ENCODE assay signal across 8 cellular contexts in genomic region chr11:20112291-20113146, GRCh38. TPM values are rescaled to one million over a fixed set of nuclear protein-coding genes. Genes with fewer than 3 reads are reported as not detected.
A peak's percentile ranks its signal among the peaks of the same experiment; 100 is the strongest.
DNase-seq lines count a peak whose midpoint lies in the region; ATAC-seq and TF ChIP-seq lines count a peak whose summit lies in the region.

No MANE protein-coding gene starts in this region.

- no peaks in the 10 kb centered on the region for H3K27me3 Mint-ChIP-seq in progenitor cell of endocrine pancreas

- H3K27ac ChIP-seq in right lobe of liver, result no peak overlapping the region
- H3K27ac ChIP-seq in upper lobe of left lung, result peak overlapping the region; percentile 2 to 72 (median 50)

- ATAC-seq in right lobe of liver (peak; percentile 56 to 88 (median 74)), upper lobe of left lung (ENCODE audit: low FRiP score in 2 of 2) (peak; percentile 78 to 95)

- 61% methylated on average over 7 of the region's 15 CpGs for WGBS in right lobe of liver (ENCODE audit: insufficient coverage, low coverage, low lambda C conversion rate, missing lambda C conversion rate)
- WGBS in upper lobe of left lung, 2 donors, result 69 to 80% methylated on average over 8 to 15 of the region's 15 CpGs

- H3K4me1 ChIP-seq in right lobe of liver, result no peaks in the 10 kb centered on the region
- peaks cover 0 to 7% (median 3%) of the 10 kb centered on the region in 4 donors for H3K4me1 ChIP-seq in upper lobe of left lung

- DNase-seq in EH (ENCODE audit: low read depth) (peak; percentile 96), NCI-H69 (lab: John Stamatoyannopoulos, UW) (peak; percentile 94), choroid plexus epithelial cell (ENCODE audit: low read depth) (peak; percentile 98), right lobe of liver (peak in 2 of 3 donors; percentile 62 to 77), upper lobe of left lung (peak in 1 of 2 donors; percentile 64), NCI-H1436 (lab: John Stamatoyannopoulos, UW) (no peak), progenitor cell of endocrine pancreas (ENCODE audit: low spot score, unreplicated experiment) (no peak)
- DNase-seq in stimulated activated CD4-positive, alpha-beta T cell treated with anti-CD3 and anti-CD28 coated beads, Interleukin-4, amount 100 ng/mL, for 4 hours, result no peak

- no peak for TF ChIP-seq EP300 in upper lobe of left lung (IDR thresholded peaks at IDR 0.05)

- H3K9me3 ChIP-seq in right lobe of liver, result no peaks in the 10 kb centered on the region
- H3K9me3 ChIP-seq in upper lobe of left lung, result no peaks in the 10 kb centered on the region

- no peak overlapping the region for H3K27ac Mint-ChIP-seq in progenitor cell of endocrine pancreas

- intact Hi-C loops in right lobe of liver (cut with DNase I), result no loop called here

- TF ChIP-seq CTCF in choroid plexus epithelial cell (conservative IDR thresholded peaks at IDR 0.05; ENCODE audit: low read depth, low read length) (no peak), right lobe of liver (IDR thresholded peaks at IDR 0.05) (no peak), upper lobe of left lung (IDR thresholded peaks at IDR 0.05) (no peak), progenitor cell of endocrine pancreas (IDR thresholded peaks at IDR 0.05; ENCODE audit: unreplicated experiment) (no peak)

- H3K36me3 Mint-ChIP-seq in progenitor cell of endocrine pancreas (ENCODE audit: insufficient read depth), result peaks cover 21% of the 10 kb centered on the region

- peak overlapping the region; percentile 33 for H3K4me3 ChIP-seq in choroid plexus epithelial cell (ENCODE audit: low read depth, low read length)
- no peak overlapping the region for H3K4me3 ChIP-seq in right lobe of liver
- no peak overlapping the region for H3K4me3 ChIP-seq in upper lobe of left lung

- TF ChIP-seq POLR2A in right lobe of liver (IDR thresholded peaks at IDR 0.05) (no peak), upper lobe of left lung (IDR thresholded peaks at IDR 0.05) (no peak)

- no peak overlapping the region for H3K4me3 Mint-ChIP-seq in progenitor cell of endocrine pancreas (ENCODE audit: low read depth)

- peaks cover 0 to 40% (median 19%) of the 10 kb centered on the region in 4 donors for H3K36me3 ChIP-seq in right lobe of liver
- peaks cover 2 to 46% (median 7%) of the 10 kb centered on the region in 4 donors for H3K36me3 ChIP-seq in upper lobe of left lung

- no peaks in the 10 kb centered on the region for H3K4me1 Mint-ChIP-seq in progenitor cell of endocrine pancreas (ENCODE audit: low read depth)

- H3K9me3 Mint-ChIP-seq in progenitor cell of endocrine pancreas (ENCODE audit: low read depth), result no peaks in the 10 kb centered on the region

- no peaks in the 10 kb centered on the region for H3K27me3 ChIP-seq in right lobe of liver
- no peaks in the 10 kb centered on the region for H3K27me3 ChIP-seq in upper lobe of left lung

RNA-seq across cellular contexts. Expression of gene DBX1, which starts 47.8 kb away (rescaled TPM):
- total RNA-seq in right lobe of liver (not detected), upper lobe of left lung (not detected), progenitor cell of endocrine pancreas (not detected in 2 replicates)

Comparison
In these comparisons a context has a peak if more than half of its experiments do, and no peak if none do; other contexts are left out.
1. DNase-seq: peak in EH (single experiment), NCI-H69 (single experiment), choroid plexus epithelial cell (single experiment) and right lobe of liver (2 of 3); none in NCI-H1436 (single experiment), stimulated activated CD4-positive, alpha-beta T cell treated with anti-CD3 and anti-CD28 coated beads, Interleukin-4, amount 100 ng/mL, for 4 hours (0 of 2) and progenitor cell of endocrine pancreas (single experiment).
2. H3K27ac ChIP-seq: peak in upper lobe of left lung (4 of 4); none in right lobe of liver (0 of 3).